11 cellular contexts compared by ENCODE assay signal in genomic region chr9:86775718-86776117, GRCh38.
"Had no signal": no experiment of that assay in that cellular context is flagged by ENCODE, and none has a peak within 500 bp of the region (broad histone marks: within the 10 kb centered on the region; RNA-seq: fewer than 3 reads in every experiment).

No MANE protein-coding gene starts in this region.

- H3K9ac ChIP-seq: GM23248 had no signal

- H3K4me1 Mint-ChIP-seq: IgD-negative memory B cell had no signal

- H3K9me3 Mint-ChIP-seq: HFFc6 had no signal

- ATAC-seq: HCT116, HepG2, K562 had no signal

- H3K4me3 Mint-ChIP-seq: HFFc6, IgD-negative memory B cell had no signal

- H2AFZ ChIP-seq: GM23248 had no signal

- H3K27ac ChIP-seq: GM23248, HL-60 had no signal

- H3K4me1 ChIP-seq: HAP-1 had no signal

- H3K27ac Mint-ChIP-seq: HFFc6, IgD-negative memory B cell had no signal

- DNase-seq: GM23248, GOT3, H7, HFFc6, KG1 had no signal

- H3K4me3 ChIP-seq: GM23248, HAP-1, K562 had no signal

- H3K36me3 ChIP-seq: HAP-1 had no signal

- H3K9me3 ChIP-seq: HAP-1 had no signal

- H3K36me3 Mint-ChIP-seq: IgD-negative memory B cell had no signal
